In the genomic region with DNA sequence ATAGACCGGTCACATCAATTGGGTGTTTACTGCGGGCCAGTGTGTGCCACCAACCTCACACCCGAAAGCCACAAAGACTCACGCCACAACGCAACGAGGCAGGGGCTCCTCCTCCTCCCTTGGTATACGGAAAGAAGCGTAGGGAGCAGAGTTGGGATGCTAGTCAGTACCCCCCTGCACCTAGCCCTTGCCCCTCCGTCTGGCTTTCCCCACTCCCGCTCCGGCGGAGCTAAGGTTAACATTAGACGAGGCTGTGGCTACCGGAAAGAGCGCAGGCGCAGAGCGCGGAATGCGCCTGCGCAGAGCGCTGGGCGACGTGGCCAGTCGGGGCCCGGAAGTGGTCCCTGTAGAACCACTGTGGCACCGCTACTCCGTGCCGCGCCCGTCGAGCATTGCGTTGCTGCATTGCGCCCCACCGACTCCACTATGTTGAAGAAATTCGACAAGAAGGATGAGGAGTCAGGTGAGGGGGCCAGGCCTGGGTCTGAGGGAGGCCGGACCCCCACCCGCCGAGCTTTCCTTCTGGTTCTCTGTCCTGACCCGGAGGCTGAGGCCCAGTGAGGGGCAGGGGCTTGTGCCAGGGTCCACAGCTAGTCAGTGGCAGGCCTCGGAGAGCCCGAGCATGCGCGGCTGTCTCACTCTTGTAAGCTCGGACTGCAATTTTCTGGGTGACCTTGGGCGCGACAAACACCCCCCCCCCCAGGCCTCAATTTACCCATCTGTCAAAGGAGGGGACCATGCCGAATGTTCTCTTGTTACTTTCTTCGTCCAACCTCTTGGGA, we compare ENCODE assay signal across 8 cellular contexts. TPM values are rescaled to one million over a fixed set of nuclear protein-coding genes. Genes with fewer than 3 reads are reported as not detected.
A peak's percentile ranks its signal among the peaks of the same experiment; 100 is the strongest.
DNase-seq lines count a peak whose midpoint lies in the region; ATAC-seq lines count a peak whose summit lies in the region.

A gene with protein sequence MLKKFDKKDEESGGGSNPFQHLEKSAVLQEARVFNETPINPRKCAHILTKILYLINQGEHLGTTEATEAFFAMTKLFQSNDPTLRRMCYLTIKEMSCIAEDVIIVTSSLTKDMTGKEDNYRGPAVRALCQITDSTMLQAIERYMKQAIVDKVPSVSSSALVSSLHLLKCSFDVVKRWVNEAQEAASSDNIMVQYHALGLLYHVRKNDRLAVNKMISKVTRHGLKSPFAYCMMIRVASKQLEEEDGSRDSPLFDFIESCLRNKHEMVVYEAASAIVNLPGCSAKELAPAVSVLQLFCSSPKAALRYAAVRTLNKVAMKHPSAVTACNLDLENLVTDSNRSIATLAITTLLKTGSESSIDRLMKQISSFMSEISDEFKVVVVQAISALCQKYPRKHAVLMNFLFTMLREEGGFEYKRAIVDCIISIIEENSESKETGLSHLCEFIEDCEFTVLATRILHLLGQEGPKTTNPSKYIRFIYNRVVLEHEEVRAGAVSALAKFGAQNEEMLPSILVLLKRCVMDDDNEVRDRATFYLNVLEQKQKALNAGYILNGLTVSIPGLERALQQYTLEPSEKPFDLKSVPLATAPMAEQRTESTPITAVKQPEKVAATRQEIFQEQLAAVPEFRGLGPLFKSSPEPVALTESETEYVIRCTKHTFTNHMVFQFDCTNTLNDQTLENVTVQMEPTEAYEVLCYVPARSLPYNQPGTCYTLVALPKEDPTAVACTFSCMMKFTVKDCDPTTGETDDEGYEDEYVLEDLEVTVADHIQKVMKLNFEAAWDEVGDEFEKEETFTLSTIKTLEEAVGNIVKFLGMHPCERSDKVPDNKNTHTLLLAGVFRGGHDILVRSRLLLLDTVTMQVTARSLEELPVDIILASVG (plus strand): TSS at position 323 of the 782 bp plus-strand sequence. CDS start 104 bp downstream, at position 427.

- CTCF ChIA-PET in activated CD8-positive, alpha-beta memory T cell treated with anti-CD3 and anti-CD28 coated beads for 36 hours (lab: Charles Lee), result interaction anchor here (0.6 to 1.7 kb wide), 7 partner anchors 23 to 279 kb away, joined by 3 to 8 read pairs (median 3); partner anchors contain the start of gene CNBP

- peak; percentile 84 for DNase-seq in COLO668 (lab: John Stamatoyannopoulos, UW; ENCODE audit: unreplicated experiment)
- peak in 73 of 76 experiments; percentile 14 to 84 (median 71) for DNase-seq in HUDEP-2 (lab: John Stamatoyannopoulos, UW; ENCODE audit: unreplicated experiment in 76 of 76)
- peak; percentile 89 for DNase-seq in NOMO-1 treated with DMSO at 0.1 percent for 48 hours (lab: John Stamatoyannopoulos, UW; ENCODE audit: unreplicated experiment)
- peak; percentile 80 for DNase-seq in effector CD8-positive, alpha-beta T cell (lab: John Stamatoyannopoulos, UW)
- DNase-seq in medulla oblongata (ENCODE audit: extremely low spot score), result peak; percentile 92
- peak; percentile 70 to 77 (median 71) for DNase-seq in stimulated activated CD4-positive, alpha-beta T cell treated with anti-CD3 and anti-CD28 coated beads, TNF-alpha, amount 100 ng/mL, for 48 hours (ENCODE audit: low read depth in 3 of 3)

- POLR2A ChIA-PET in activated CD8-positive, alpha-beta memory T cell treated with anti-CD3 and anti-CD28 coated beads for 36 hours (lab: Charles Lee), result interaction anchor here (0.5 to 1.7 kb wide), 7 partner anchors 19 to 599 kb away, joined by 3 to 11 read pairs (median 4); partner anchors contain the start of gene CNBP

- ATAC-seq in GM21360 (IDR thresholded peaks at IDR 0.05; ENCODE audit: unreplicated experiment), result peak; percentile 79

RNA-seq across cellular contexts. Expression of the gene that starts here (rescaled TPM):
- 100 to 1,000 TPM; 137 to 139 TPM for total RNA-seq in activated CD8-positive, alpha-beta memory T cell treated with anti-CD3 and anti-CD28 coated beads for 36 hours

Comparison
In these comparisons a context has a peak if more than half of its experiments do, and no peak if none do; other contexts are left out.
1. Peak in every context shown above with its lines: DNase-seq and ATAC-seq.